8 cellular contexts compared by ENCODE assay signal in the genomic region with DNA sequence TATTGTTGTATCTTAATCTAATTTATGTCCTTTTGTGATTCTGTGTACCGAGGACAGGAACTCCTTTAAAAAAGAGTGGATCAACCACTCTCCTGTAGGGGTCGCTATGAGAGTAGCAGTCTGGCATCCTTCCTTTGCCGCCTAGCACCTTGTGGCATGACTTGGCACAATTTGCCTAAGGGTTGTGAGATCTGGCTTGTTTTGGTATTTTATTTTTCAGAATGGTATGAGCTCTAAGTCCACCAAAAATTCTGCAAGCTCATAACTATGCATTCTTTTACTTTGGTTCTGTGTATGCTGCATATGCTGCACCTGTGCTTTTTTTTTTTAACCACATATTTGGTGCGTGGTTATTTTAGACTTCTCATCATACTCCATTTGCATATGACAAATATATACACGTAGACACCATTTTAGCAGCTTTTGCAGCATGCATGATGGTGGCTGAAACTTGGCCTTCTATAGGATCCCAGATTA.
A peak's percentile ranks its signal among the peaks of the same experiment; 100 is the strongest.
DNase-seq lines count a peak whose midpoint lies in the region; ATAC-seq and TF ChIP-seq lines count a peak whose summit lies in the region.

No MANE protein-coding gene starts in this region.

- H3K4me1 Mint-ChIP-seq in neural crest cell, result peaks cover 31% of the 10 kb centered on the region

- H3K27me3 Mint-ChIP-seq in neural crest cell (ENCODE audit: low read depth), result no peaks in the 10 kb centered on the region

- DNase-seq in AML-193 (lab: John Stamatoyannopoulos, UW) (peak; percentile 24 to 37), NCI-H1694 treated with DMSO at 0.1 percent for 48 hours (lab: John Stamatoyannopoulos, UW) (peak; percentile 88), cerebellum (ENCODE audit: low spot score) (peak; percentile 71), neural crest cell (ENCODE audit: low read depth, low spot score) (peak; percentile 17)
- no peak for DNase-seq in activated effector memory CD4-positive, alpha-beta T cell treated with anti-CD3 and anti-CD28 coated beads, Interleukin-2, amount 50 U/mL, for 16 hours
- no peak for DNase-seq in stimulated activated CD4-positive, alpha-beta T cell treated with anti-CD3 and anti-CD28 coated beads, Interleukin-4, amount 100 ng/mL, for 1 hour

- TF ChIP-seq CTCF in neural crest cell (conservative IDR thresholded peaks at IDR 0.05), result peak; percentile 66

- H3K36me3 Mint-ChIP-seq in neural crest cell (ENCODE audit: low read depth), result no peaks in the 10 kb centered on the region

- H3K27ac Mint-ChIP-seq in neural crest cell (ENCODE audit: unreplicated experiment), result no peak overlapping the region

- no peak overlapping the region for H3K4me3 Mint-ChIP-seq in neural crest cell

- no peaks in the 10 kb centered on the region for H3K9me3 Mint-ChIP-seq in neural crest cell

- ATAC-seq in GM18858 (IDR thresholded peaks at IDR 0.05; ENCODE audit: unreplicated experiment) (peak; percentile 54), HG02870 (IDR thresholded peaks at IDR 0.05; ENCODE audit: unreplicated experiment) (peak; percentile 71)

Comparison
In these comparisons a context has a peak if more than half of its experiments do, and no peak if none do; other contexts are left out.
1. DNase-seq: peak in AML-193 (2 of 2), NCI-H1694 treated with DMSO at 0.1 percent for 48 hours (single experiment), cerebellum (single experiment) and neural crest cell (single experiment); none in activated effector memory CD4-positive, alpha-beta T cell treated with anti-CD3 and anti-CD28 coated beads, Interleukin-2, amount 50 U/mL, for 16 hours (single experiment) and stimulated activated CD4-positive, alpha-beta T cell treated with anti-CD3 and anti-CD28 coated beads, Interleukin-4, amount 100 ng/mL, for 1 hour (single experiment).